Comparison of ENCODE assay signal across 1 cellular context in the genomic region with DNA sequence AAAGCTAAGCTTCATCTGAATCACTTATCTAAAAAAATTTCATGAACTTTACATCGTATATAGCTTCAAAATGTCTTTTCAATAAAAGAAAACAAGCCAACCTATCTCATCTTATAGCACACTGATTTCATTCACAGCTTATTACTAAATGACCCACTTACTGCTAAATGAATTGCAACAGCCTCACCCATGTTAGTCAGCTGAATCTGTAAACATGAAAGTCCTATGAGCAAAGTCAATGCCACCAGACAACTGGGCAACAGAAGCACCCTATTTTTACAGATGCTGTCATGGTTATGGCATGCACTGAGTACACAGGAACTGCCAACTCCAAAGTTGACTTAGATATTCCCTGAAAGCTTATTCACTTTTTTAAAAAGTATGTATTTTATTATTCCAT.
A peak's percentile ranks its signal among the peaks of the same experiment; 100 is the strongest.
TF ChIP-seq lines count a peak whose summit lies in the region.

No MANE protein-coding gene starts in this region.

TF ChIP-seq in HepG2, 621 proteins besides CTCF, POLR2A, EP300 and RAD21 (continued from another document and continues in another):
- TF ChIP-seq, protein P1, sequence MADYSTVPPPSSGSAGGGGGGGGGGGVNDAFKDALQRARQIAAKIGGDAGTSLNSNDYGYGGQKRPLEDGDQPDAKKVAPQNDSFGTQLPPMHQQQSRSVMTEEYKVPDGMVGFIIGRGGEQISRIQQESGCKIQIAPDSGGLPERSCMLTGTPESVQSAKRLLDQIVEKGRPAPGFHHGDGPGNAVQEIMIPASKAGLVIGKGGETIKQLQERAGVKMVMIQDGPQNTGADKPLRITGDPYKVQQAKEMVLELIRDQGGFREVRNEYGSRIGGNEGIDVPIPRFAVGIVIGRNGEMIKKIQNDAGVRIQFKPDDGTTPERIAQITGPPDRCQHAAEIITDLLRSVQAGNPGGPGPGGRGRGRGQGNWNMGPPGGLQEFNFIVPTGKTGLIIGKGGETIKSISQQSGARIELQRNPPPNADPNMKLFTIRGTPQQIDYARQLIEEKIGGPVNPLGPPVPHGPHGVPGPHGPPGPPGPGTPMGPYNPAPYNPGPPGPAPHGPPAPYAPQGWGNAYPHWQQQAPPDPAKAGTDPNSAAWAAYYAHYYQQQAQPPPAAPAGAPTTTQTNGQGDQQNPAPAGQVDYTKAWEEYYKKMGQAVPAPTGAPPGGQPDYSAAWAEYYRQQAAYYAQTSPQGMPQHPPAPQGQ (CRISPR knock-in tag; IDR thresholded peaks at IDR 0.05; ENCODE audit: borderline replicate concordance): no peak
- TF ChIP-seq ZNF333 (CRISPR knock-in tag; IDR thresholded peaks at IDR 0.05; ENCODE audit: borderline replicate concordance) (no peak), ZNF501 (CRISPR knock-in tag; IDR thresholded peaks at IDR 0.05) (no peak), HIVEP1 (CRISPR knock-in tag; IDR thresholded peaks at IDR 0.05) (no peak), RORA (CRISPR knock-in tag; IDR thresholded peaks at IDR 0.05) (no peak), SIX4 (CRISPR knock-in tag; IDR thresholded peaks at IDR 0.05) (peak; percentile 74; the same call in 1 of the 2 replicates), ZNF10 (CRISPR knock-in tag; IDR thresholded peaks at IDR 0.05; ENCODE audit: borderline replicate concordance, low read depth) (no peak), HMG20A (CRISPR knock-in tag; IDR thresholded peaks at IDR 0.05; ENCODE audit: borderline replicate concordance) (peak; percentile 96), ZNF772 (CRISPR knock-in tag; IDR thresholded peaks at IDR 0.05) (0 out of 2 replicates have a peak, but pooled peaks have one; percentile 62), TAF15 (IDR thresholded peaks at IDR 0.05; ENCODE audit: low read depth, low read length, poor library complexity, severe bottlenecking) (no peak), GATAD2A (CRISPR knock-in tag; IDR thresholded peaks at IDR 0.05) (peak; percentile 99), ZSCAN30 (CRISPR knock-in tag; IDR thresholded peaks at IDR 0.05) (no peak), FOXP1 (IDR thresholded peaks at IDR 0.05) (peak; percentile 91), FOXP1 (CRISPR knock-in tag; IDR thresholded peaks at IDR 0.05) (peak; percentile 98), FOSL1 (CRISPR knock-in tag; IDR thresholded peaks at IDR 0.05; ENCODE audit: borderline replicate concordance) (peak; percentile 89), NRL (CRISPR knock-in tag; IDR thresholded peaks at IDR 0.05; ENCODE audit: borderline replicate concordance) (no peak), ZNF713 (CRISPR knock-in tag; IDR thresholded peaks at IDR 0.05) (no peak), ZNF205 (CRISPR knock-in tag; IDR thresholded peaks at IDR 0.05) (peak; percentile 47; the same call in 1 of the 2 replicates), ELF4 (CRISPR knock-in tag; IDR thresholded peaks at IDR 0.05; ENCODE audit: borderline replicate concordance) (peak; percentile 59; the same call in 1 of the 2 replicates), CBX5 (CRISPR knock-in tag; IDR thresholded peaks at IDR 0.05; ENCODE audit: borderline replicate concordance) (0 out of 2 replicates have a peak, but pooled peaks have one; percentile 69), CEBPG (CRISPR knock-in tag; IDR thresholded peaks at IDR 0.05) (peak; percentile 94), MAF1 (CRISPR knock-in tag; IDR thresholded peaks at IDR 0.05; ENCODE audit: borderline replicate concordance) (no peak), ZSCAN9 (CRISPR knock-in tag; IDR thresholded peaks at IDR 0.05; ENCODE audit: borderline replicate concordance) (peak; percentile 85; the same call in 1 of the 2 replicates), ZMYM4 (CRISPR knock-in tag; IDR thresholded peaks at IDR 0.05) (peak; percentile 53; the same call in 1 of the 2 replicates), NR2F1 (CRISPR knock-in tag; IDR thresholded peaks at IDR 0.05) (peak in 1 of 2 experiments; percentile 60; a peak in 1 of 4 replicates), ZNF598 (CRISPR knock-in tag; IDR thresholded peaks at IDR 0.05; ENCODE audit: borderline replicate concordance) (no peak), ZFP36 (IDR thresholded peaks at IDR 0.05; ENCODE audit: borderline replicate concordance, low read depth, low read length, partially characterized antibody) (no peak), PPARG (CRISPR knock-in tag; conservative IDR thresholded peaks at IDR 0.05) (peak; percentile 92), ZFP37 (CRISPR knock-in tag; IDR thresholded peaks at IDR 0.05; ENCODE audit: borderline replicate concordance) (0 out of 2 replicates have a peak, but pooled peaks have one; percentile 37), GABPB1 (CRISPR knock-in tag; IDR thresholded peaks at IDR 0.05) (peak; percentile 31; the same call in 1 of the 2 replicates), HNF4A (CRISPR knock-in tag; IDR thresholded peaks at IDR 0.05) (peak; percentile 77), ZNF101 (CRISPR knock-in tag; IDR thresholded peaks at IDR 0.05; ENCODE audit: borderline replicate concordance, low read depth) (no peak), FOXA3 (CRISPR knock-in tag; IDR thresholded peaks at IDR 0.05) (peak; percentile 100), ERF (CRISPR knock-in tag; IDR thresholded peaks at IDR 0.05) (peak; percentile 71), ZNF264 (CRISPR knock-in tag; IDR thresholded peaks at IDR 0.05) (peak; percentile 30; the same call in 1 of the 2 replicates), TAF1 (CRISPR knock-in tag; IDR thresholded peaks at IDR 0.05) (no peak), ZNF761 (CRISPR knock-in tag; conservative IDR thresholded peaks at IDR 0.05) (no peak), KMT2B (CRISPR knock-in tag; IDR thresholded peaks at IDR 0.05) (0 out of 2 replicates have a peak, but pooled peaks have one; percentile 24), RBFOX2 (IDR thresholded peaks at IDR 0.05; ENCODE audit: low read depth, low read length) (no peak), PHF5A (CRISPR knock-in tag; IDR thresholded peaks at IDR 0.05; ENCODE audit: low read depth, unreplicated experiment) (peak; percentile 55), NCOR1 (IDR thresholded peaks at IDR 0.05; ENCODE audit: borderline replicate concordance, low read length) (peak; percentile 93; the same call in 1 of the 2 replicates), KDM6A (CRISPR knock-in tag; IDR thresholded peaks at IDR 0.05; ENCODE audit: low read depth) (peak; percentile 68), SETDB1 (CRISPR knock-in tag; IDR thresholded peaks at IDR 0.05; ENCODE audit: borderline replicate concordance) (no peak), SMARCE1 (IDR thresholded peaks at IDR 0.05; ENCODE audit: borderline replicate concordance) (peak; percentile 88)
- TF ChIP-seq, protein P2, sequence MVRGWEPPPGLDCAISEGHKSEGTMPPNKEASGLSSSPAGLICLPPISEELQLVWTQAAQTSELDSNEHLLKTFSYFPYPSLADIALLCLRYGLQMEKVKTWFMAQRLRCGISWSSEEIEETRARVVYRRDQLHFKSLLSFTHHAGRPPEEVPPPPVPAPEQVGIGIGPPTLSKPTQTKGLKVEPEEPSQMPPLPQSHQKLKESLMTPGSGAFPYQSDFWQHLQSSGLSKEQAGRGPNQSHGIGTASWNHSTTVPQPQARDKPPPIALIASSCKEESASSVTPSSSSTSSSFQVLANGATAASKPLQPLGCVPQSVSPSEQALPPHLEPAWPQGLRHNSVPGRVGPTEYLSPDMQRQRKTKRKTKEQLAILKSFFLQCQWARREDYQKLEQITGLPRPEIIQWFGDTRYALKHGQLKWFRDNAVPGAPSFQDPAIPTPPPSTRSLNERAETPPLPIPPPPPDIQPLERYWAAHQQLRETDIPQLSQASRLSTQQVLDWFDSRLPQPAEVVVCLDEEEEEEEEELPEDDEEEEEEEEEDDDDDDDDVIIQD (CRISPR knock-in tag; IDR thresholded peaks at IDR 0.05; ENCODE audit: low read depth): peak; percentile 94
- TF ChIP-seq, protein P3, sequence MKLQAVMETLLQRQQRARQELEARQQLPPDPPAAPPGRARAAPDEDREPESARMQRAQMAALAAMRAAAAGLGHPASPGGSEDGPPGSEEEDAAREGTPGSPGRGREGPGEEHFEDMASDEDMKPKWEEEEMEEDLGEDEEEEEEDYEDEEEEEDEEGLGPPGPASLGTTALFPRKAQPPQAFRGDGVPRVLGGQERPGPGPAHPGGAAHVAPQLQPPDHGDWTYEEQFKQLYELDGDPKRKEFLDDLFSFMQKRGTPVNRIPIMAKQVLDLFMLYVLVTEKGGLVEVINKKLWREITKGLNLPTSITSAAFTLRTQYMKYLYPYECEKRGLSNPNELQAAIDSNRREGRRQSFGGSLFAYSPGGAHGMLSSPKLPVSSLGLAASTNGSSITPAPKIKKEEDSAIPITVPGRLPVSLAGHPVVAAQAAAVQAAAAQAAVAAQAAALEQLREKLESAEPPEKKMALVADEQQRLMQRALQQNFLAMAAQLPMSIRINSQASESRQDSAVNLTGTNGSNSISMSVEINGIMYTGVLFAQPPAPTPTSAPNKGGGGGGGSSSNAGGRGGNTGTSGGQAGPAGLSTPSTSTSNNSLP (IDR thresholded peaks at IDR 0.05; ENCODE audit: low read depth, low read length): peak; percentile 95
- TF ChIP-seq, protein P4, sequence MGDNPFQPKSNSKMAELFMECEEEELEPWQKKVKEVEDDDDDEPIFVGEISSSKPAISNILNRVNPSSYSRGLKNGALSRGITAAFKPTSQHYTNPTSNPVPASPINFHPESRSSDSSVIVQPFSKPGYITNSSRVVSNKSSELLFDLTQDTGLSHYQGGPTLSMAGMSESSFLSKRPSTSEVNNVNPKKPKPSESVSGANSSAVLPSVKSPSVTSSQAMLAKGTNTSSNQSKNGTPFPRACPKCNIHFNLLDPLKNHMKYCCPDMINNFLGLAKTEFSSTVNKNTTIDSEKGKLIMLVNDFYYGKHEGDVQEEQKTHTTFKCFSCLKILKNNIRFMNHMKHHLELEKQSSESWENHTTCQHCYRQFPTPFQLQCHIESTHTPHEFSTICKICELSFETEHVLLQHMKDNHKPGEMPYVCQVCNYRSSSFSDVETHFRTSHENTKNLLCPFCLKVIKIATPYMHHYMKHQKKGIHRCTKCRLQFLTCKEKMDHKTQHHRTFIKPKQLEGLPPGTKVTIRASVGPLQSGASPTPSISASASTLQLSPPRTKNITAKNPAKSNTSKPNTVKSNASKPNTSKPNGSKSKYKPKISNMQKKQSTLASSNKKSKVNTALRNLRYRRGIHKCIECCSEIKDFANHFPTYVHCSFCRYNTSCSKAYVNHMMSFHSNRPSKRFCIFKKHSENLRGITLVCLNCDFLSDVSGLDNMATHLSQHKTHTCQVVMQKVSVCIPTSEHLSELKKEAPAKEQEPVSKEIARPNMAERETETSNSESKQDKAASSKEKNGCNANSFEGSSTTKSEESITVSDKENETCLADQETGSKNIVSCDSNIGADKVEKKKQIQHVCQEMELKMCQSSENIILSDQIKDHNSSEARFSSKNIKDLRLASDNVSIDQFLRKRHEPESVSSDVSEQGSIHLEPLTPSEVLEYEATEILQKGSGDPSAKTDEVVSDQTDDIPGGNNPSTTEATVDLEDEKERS (CRISPR knock-in tag; IDR thresholded peaks at IDR 0.05): peak; percentile 78; the same call in 1 of the 2 replicates
- TF ChIP-seq, protein P5, sequence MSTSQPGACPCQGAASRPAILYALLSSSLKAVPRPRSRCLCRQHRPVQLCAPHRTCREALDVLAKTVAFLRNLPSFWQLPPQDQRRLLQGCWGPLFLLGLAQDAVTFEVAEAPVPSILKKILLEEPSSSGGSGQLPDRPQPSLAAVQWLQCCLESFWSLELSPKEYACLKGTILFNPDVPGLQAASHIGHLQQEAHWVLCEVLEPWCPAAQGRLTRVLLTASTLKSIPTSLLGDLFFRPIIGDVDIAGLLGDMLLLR (CRISPR knock-in tag; IDR thresholded peaks at IDR 0.05): no peak
- TF ChIP-seq, protein P6, sequence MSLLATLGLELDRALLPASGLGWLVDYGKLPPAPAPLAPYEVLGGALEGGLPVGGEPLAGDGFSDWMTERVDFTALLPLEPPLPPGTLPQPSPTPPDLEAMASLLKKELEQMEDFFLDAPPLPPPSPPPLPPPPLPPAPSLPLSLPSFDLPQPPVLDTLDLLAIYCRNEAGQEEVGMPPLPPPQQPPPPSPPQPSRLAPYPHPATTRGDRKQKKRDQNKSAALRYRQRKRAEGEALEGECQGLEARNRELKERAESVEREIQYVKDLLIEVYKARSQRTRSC (CRISPR knock-in tag; IDR thresholded peaks at IDR 0.05; ENCODE audit: low read depth): no peak
- TF ChIP-seq, protein P7, sequence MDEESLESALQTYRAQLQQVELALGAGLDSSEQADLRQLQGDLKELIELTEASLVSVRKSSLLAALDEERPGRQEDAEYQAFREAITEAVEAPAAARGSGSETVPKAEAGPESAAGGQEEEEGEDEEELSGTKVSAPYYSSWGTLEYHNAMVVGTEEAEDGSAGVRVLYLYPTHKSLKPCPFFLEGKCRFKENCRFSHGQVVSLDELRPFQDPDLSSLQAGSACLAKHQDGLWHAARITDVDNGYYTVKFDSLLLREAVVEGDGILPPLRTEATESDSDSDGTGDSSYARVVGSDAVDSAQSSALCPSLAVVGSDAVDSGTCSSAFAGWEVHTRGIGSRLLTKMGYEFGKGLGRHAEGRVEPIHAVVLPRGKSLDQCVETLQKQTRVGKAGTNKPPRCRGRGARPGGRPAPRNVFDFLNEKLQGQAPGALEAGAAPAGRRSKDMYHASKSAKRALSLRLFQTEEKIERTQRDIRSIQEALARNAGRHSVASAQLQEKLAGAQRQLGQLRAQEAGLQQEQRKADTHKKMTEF (CRISPR knock-in tag; IDR thresholded peaks at IDR 0.05): peak; percentile 94
- TF ChIP-seq, protein P8, sequence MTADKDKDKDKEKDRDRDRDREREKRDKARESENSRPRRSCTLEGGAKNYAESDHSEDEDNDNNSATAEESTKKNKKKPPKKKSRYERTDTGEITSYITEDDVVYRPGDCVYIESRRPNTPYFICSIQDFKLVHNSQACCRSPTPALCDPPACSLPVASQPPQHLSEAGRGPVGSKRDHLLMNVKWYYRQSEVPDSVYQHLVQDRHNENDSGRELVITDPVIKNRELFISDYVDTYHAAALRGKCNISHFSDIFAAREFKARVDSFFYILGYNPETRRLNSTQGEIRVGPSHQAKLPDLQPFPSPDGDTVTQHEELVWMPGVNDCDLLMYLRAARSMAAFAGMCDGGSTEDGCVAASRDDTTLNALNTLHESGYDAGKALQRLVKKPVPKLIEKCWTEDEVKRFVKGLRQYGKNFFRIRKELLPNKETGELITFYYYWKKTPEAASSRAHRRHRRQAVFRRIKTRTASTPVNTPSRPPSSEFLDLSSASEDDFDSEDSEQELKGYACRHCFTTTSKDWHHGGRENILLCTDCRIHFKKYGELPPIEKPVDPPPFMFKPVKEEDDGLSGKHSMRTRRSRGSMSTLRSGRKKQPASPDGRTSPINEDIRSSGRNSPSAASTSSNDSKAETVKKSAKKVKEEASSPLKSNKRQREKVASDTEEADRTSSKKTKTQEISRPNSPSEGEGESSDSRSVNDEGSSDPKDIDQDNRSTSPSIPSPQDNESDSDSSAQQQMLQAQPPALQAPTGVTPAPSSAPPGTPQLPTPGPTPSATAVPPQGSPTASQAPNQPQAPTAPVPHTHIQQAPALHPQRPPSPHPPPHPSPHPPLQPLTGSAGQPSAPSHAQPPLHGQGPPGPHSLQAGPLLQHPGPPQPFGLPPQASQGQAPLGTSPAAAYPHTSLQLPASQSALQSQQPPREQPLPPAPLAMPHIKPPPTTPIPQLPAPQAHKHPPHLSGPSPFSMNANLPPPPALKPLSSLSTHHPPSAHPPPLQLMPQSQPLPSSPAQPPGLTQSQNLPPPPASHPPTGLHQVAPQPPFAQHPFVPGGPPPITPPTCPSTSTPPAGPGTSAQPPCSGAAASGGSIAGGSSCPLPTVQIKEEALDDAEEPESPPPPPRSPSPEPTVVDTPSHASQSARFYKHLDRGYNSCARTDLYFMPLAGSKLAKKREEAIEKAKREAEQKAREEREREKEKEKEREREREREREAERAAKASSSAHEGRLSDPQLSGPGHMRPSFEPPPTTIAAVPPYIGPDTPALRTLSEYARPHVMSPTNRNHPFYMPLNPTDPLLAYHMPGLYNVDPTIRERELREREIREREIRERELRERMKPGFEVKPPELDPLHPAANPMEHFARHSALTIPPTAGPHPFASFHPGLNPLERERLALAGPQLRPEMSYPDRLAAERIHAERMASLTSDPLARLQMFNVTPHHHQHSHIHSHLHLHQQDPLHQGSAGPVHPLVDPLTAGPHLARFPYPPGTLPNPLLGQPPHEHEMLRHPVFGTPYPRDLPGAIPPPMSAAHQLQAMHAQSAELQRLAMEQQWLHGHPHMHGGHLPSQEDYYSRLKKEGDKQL (CRISPR knock-in tag; IDR thresholded peaks at IDR 0.05; ENCODE audit: low read depth): peak; percentile 78; the same call in 1 of the 2 replicates
